9 cellular contexts compared by ENCODE assay signal in the genomic region with DNA sequence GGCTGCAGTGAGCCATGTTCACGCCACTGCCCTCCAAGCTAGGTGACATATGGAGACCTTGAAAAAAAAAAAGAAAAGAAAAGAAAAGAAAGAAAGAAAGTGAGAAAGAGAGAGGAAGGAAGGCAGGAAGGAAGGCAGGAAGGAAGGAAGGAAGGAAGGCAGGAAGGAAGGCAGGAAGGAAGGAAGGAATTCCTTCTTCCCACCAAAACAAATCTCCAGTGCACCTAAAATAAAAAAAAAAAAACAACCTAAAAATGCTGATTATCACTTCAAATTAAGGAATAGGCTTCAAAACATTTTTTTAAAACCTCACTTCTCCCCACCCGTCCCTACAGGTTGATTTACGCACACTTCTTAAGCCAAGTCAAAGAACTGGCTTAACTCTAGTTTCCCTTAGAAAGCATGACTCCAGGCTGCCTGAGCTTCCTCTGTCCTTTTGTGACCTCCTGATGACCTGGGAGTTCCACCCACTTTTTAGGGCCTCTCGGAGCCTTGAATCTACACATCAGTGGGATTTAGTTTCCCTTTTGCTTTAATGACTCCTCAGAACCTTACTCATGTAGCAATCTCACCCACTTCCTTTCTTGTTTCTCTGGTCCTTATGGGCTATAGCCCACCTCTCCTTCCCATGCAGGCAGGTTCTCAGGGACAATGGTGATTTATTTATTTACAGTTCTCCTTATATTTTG. TPM values are rescaled to one million over a fixed set of nuclear protein-coding genes. Genes with fewer than 3 reads are reported as not detected.
DNase-seq lines count a peak whose midpoint lies in the region; ATAC-seq and TF ChIP-seq lines count a peak whose summit lies in the region.
"Had no signal": no experiment of that assay in that cellular context is flagged by ENCODE, and none has a peak within 500 bp of the region (broad histone marks: within the 10 kb centered on the region; RNA-seq: fewer than 3 reads in every experiment).

No MANE protein-coding gene starts in this region.

- peaks cover 0 to 3% of the 10 kb centered on the region in 2 donors for H3K4me1 ChIP-seq in adrenal gland (replicated peaks in 1 of 2)

- 50 to 56% (median 53%) methylated on average over 4 of the region's 4 CpGs for WGBS in adrenal gland, 4 donors

- H3K9me3 Mint-ChIP-seq in activated T-cell treated with anti-CD3 and anti-CD28 coated beads, Interleukin-2, amount 50 U/mL, for 24 hours, result peaks cover 8% of the 10 kb centered on the region

- peaks cover 0 to 5% (median 0%) of the 10 kb centered on the region in 3 donors for H3K9me3 ChIP-seq in adrenal gland (replicated peaks in 1 of 3)

- TF ChIP-seq POLR2A in adrenal gland (IDR thresholded peaks at IDR 0.05), result no peak

- H3K4me3 ChIP-seq in adrenal gland, result no peak overlapping the region

- no peaks in the 10 kb centered on the region for H3K36me3 ChIP-seq in adrenal gland (replicated peaks in 1 of 2)

- H3K27ac Mint-ChIP-seq in activated T-cell treated with anti-CD3 and anti-CD28 coated beads, Interleukin-2, amount 50 U/mL, for 24 hours, result peak overlapping the region; percentile 67
- H3K27ac Mint-ChIP-seq: mesothelial cell of epicardium had no signal

- H3K36me3 Mint-ChIP-seq in activated T-cell treated with anti-CD3 and anti-CD28 coated beads, Interleukin-2, amount 50 U/mL, for 24 hours (ENCODE audit: low read depth), result no peaks in the 10 kb centered on the region

- ATAC-seq in stimulated activated naive CD8-positive, alpha-beta T cell treated with anti-CD3 and anti-CD28 coated beads, Interleukin-15, Interleukin-2, amounts not matched to agents 100 U/mL and 50 U/mL, for 24 hours, result peak; percentile 95
- ATAC-seq in HG02678 (IDR thresholded peaks at IDR 0.05; ENCODE audit: unreplicated experiment) (no peak), HG02571 (IDR thresholded peaks at IDR 0.05; ENCODE audit: unreplicated experiment) (no peak)

- H3K27me3 ChIP-seq in adrenal gland, result no peaks in the 10 kb centered on the region

- peak overlapping the region in 1 of 5 donors; percentile 17 for H3K27ac ChIP-seq in adrenal gland

- in situ Hi-C loops in KBM-7 (cut with MboI; ENCODE audit: low pct_unique_long_range_greater_than_20kb, low sequenced_read_pairs), result no loop called here

- H3K4me1 Mint-ChIP-seq in activated T-cell treated with anti-CD3 and anti-CD28 coated beads, Interleukin-2, amount 50 U/mL, for 24 hours (ENCODE audit: low read depth), result peaks cover 20% of the 10 kb centered on the region

- intact Hi-C loops in adrenal gland (cut with DNase I), result no loop called here

- TF ChIP-seq CTCF in adrenal gland (IDR thresholded peaks at IDR 0.05), result no peak

- peak overlapping the region; percentile 13 for H3K4me3 Mint-ChIP-seq in activated T-cell treated with anti-CD3 and anti-CD28 coated beads, Interleukin-2, amount 50 U/mL, for 24 hours
- H3K4me3 Mint-ChIP-seq: mesothelial cell of epicardium had no signal

- H3K27me3 Mint-ChIP-seq in activated T-cell treated with anti-CD3 and anti-CD28 coated beads, Interleukin-2, amount 50 U/mL, for 24 hours, result no peaks in the 10 kb centered on the region

- no peak for DNase-seq in activated T-cell treated with anti-CD3 and anti-CD28 coated beads, Interleukin-2, amount 50 U/mL, for 24 hours
- DNase-seq in activated T-cell treated with anti-CD3 and anti-CD28 coated beads, Interleukin-2, amount 50 U/mL, for 1 hour, result no peak
- DNase-seq in KBM-7 (peak; percentile 88), adrenal gland (peak in 4 of 7 donors; percentile 18 to 72 (median 52)), NCI-H2171 treated with DMSO at 0.1 percent for 48 hours (lab: John Stamatoyannopoulos, UW) (no peak)
- DNase-seq in stimulated activated naive CD8-positive, alpha-beta T cell treated with anti-CD3 and anti-CD28 coated beads, Interleukin-15, Interleukin-2, amounts not matched to agents 100 U/mL and 50 U/mL, for 24 hours, result no peak

RNA-seq across cellular contexts. Expression of gene DUSP6, which starts 18.6 kb away (rescaled TPM):
- total RNA-seq in adrenal gland, result 10 to 100 TPM; 12.3 to 81.8 (median 47.7) TPM
- polyA plus RNA-seq in adrenal gland, result 10 to 100 TPM; 16.3 to 21.5 (median 21.0) TPM

Comparison
In these comparisons a context has a peak if more than half of its experiments do, and no peak if none do; other contexts are left out.
1. DNase-seq: peak in KBM-7 (single experiment) and adrenal gland (4 of 7); none in activated T-cell treated with anti-CD3 and anti-CD28 coated beads, Interleukin-2, amount 50 U/mL, for 24 hours (single experiment), activated T-cell treated with anti-CD3 and anti-CD28 coated beads, Interleukin-2, amount 50 U/mL, for 1 hour (single experiment), stimulated activated naive CD8-positive, alpha-beta T cell treated with anti-CD3 and anti-CD28 coated beads, Interleukin-15, Interleukin-2, amounts not matched to agents 100 U/mL and 50 U/mL, for 24 hours (single experiment) and NCI-H2171 treated with DMSO at 0.1 percent for 48 hours (single experiment).